In the genomic region with DNA sequence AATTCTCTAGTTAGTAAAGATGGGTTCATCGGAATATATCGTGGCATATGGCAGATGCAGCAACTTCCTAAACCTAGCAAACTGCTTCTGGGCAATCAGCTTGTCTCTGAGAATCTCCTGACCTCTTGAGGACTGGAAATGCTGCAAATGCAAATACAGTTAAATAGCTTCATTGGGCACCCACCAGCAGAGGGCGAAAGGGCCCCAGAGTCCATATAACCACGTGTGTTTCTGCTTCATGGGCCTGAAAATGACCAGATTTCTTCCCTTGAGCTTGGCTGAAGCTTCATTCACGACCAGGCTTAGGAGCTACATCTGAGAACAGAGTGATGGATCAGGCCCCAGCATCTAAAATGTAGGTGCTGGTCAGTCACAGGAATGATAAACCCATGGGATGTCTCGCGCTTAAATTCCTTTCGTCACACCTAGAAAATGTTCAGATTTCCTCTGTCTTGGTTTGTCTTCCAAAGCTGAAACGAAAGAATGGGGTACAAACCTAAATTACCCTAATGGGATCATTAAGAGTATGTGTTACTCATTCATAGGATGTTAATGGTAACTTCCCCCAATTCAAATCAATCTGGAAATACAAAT, we compare ENCODE assay signal across 8 cellular contexts.
DNase-seq lines count a peak whose midpoint lies in the region; ATAC-seq, FAIRE-seq and TF ChIP-seq lines count a peak whose summit lies in the region.

No MANE protein-coding gene starts in this region.

- H3K36me3 Mint-ChIP-seq in activated naive CD8-positive, alpha-beta T cell treated with anti-CD3 and anti-CD28 coated beads, Interleukin-2, amount 50 U/mL, for 24 hours (ENCODE audit: low read depth), result no peaks in the 10 kb centered on the region
- H3K36me3 Mint-ChIP-seq in type B pancreatic cell, result no peaks in the 10 kb centered on the region

- no peak overlapping the region for H3K27ac Mint-ChIP-seq in activated naive CD8-positive, alpha-beta T cell treated with anti-CD3 and anti-CD28 coated beads, Interleukin-2, amount 50 U/mL, for 24 hours
- H3K27ac Mint-ChIP-seq in type B pancreatic cell, result no peak overlapping the region

- H3K27me3 Mint-ChIP-seq in activated naive CD8-positive, alpha-beta T cell treated with anti-CD3 and anti-CD28 coated beads, Interleukin-2, amount 50 U/mL, for 24 hours, result no peaks in the 10 kb centered on the region
- H3K27me3 Mint-ChIP-seq in type B pancreatic cell, result peaks cover 27% of the 10 kb centered on the region

- no peaks in the 10 kb centered on the region for H3K4me1 ChIP-seq in kidney (ENCODE audit: control insufficient read depth in 1 of 2, insufficient read depth in 1 of 2, low read depth in 1 of 2, low read length in 2 of 2)

- no peak overlapping the region for H3K27ac ChIP-seq in kidney (ENCODE audit: low read depth in 2 of 2, low read length in 2 of 2)

- no peaks in the 10 kb centered on the region for H3K9me3 ChIP-seq in kidney (ENCODE audit: control insufficient read depth in 1 of 2, low read length in 2 of 2)

- H3K9me3 Mint-ChIP-seq in activated naive CD8-positive, alpha-beta T cell treated with anti-CD3 and anti-CD28 coated beads, Interleukin-2, amount 50 U/mL, for 24 hours, result no peaks in the 10 kb centered on the region
- H3K9me3 Mint-ChIP-seq in type B pancreatic cell, result no peaks in the 10 kb centered on the region

- no peak overlapping the region for H3K4me3 Mint-ChIP-seq in activated naive CD8-positive, alpha-beta T cell treated with anti-CD3 and anti-CD28 coated beads, Interleukin-2, amount 50 U/mL, for 24 hours
- no peak overlapping the region for H3K4me3 Mint-ChIP-seq in type B pancreatic cell

- no peaks in the 10 kb centered on the region for H3K4me1 Mint-ChIP-seq in activated naive CD8-positive, alpha-beta T cell treated with anti-CD3 and anti-CD28 coated beads, Interleukin-2, amount 50 U/mL, for 24 hours
- H3K4me1 Mint-ChIP-seq in type B pancreatic cell (ENCODE audit: unreplicated experiment), result peaks cover 3% of the 10 kb centered on the region

- no peak for ATAC-seq in activated naive CD8-positive, alpha-beta T cell treated with anti-CD3 and anti-CD28 coated beads, Interleukin-2, amount 50 U/mL, for 24 hours
- ATAC-seq in GM21737 (IDR thresholded peaks at IDR 0.05; ENCODE audit: unreplicated experiment), result no peak

- peak; percentile 9; the same call in 1 of the 2 replicates for TF ChIP-seq CTCF in GM12874 (IDR thresholded peaks at IDR 0.05; ENCODE audit: insufficient read depth, low read depth, low read length)
- peak; percentile 50 for TF ChIP-seq CTCF in kidney (IDR thresholded peaks at IDR 0.05; ENCODE audit: borderline replicate concordance, extremely low read depth, insufficient read depth)
- peak; percentile 78 for TF ChIP-seq CTCF in type B pancreatic cell (conservative IDR thresholded peaks at IDR 0.05)

- no peak overlapping the region for H3K4me3 ChIP-seq in kidney (ENCODE audit: low read length in 2 of 2)

- FAIRE-seq in kidney (lab: Jason Lieb, UNC), result no peak

- DNase-seq in AG08395 (ENCODE audit: low spot score), result peak; percentile 47
- DNase-seq in NCI-H748 treated with DMSO at 0.1 percent for 48 hours (lab: John Stamatoyannopoulos, UW), result peak; percentile 42
- DNase-seq in activated naive CD8-positive, alpha-beta T cell treated with anti-CD3 and anti-CD28 coated beads, Interleukin-2, amount 50 U/mL, for 24 hours, result peak; percentile 23
- DNase-seq in kidney, result no peak
- no peak for DNase-seq in type B pancreatic cell (ENCODE audit: extremely low spot score, unreplicated experiment)
- DNase-seq in NCI-H187 treated with DMSO at 0.1 percent for 48 hours (lab: John Stamatoyannopoulos, UW), result no peak

- intact Hi-C loops in kidney (cut with DNase I), result no loop called here

- no peaks in the 10 kb centered on the region for H3K36me3 ChIP-seq in kidney (ENCODE audit: control insufficient read depth in 1 of 2, insufficient read depth in 2 of 2, low read length in 2 of 2)

- H3K9ac ChIP-seq in kidney (ENCODE audit: low read length in 2 of 2), result no peak overlapping the region

Comparison
In these comparisons a context has a peak if more than half of its experiments do, and no peak if none do; other contexts are left out.
1. DNase-seq: peak in AG08395 (single experiment), NCI-H748 treated with DMSO at 0.1 percent for 48 hours (single experiment) and activated naive CD8-positive, alpha-beta T cell treated with anti-CD3 and anti-CD28 coated beads, Interleukin-2, amount 50 U/mL, for 24 hours (single experiment); none in kidney (single experiment), type B pancreatic cell (single experiment) and NCI-H187 treated with DMSO at 0.1 percent for 48 hours (single experiment).
2. CTCF ChIP-seq: peak in every context shown above with its lines; median percentile 78 in type B pancreatic cell; 50 in kidney; 9 in GM12874.